Comparison of ENCODE assay signal across 13 cellular contexts in genomic region chr20:5780233-5781217, GRCh38. TPM values are rescaled to one million over a fixed set of nuclear protein-coding genes. Genes with fewer than 3 reads are reported as not detected.
A peak's percentile ranks its signal among the peaks of the same experiment; 100 is the strongest.
DNase-seq lines count a peak whose midpoint lies in the region; ATAC-seq and TF ChIP-seq lines count a peak whose summit lies in the region.
"Had no signal": no experiment of that assay in that cellular context is flagged by ENCODE, and none has a peak within 500 bp of the region (broad histone marks: within the 10 kb centered on the region; RNA-seq: fewer than 3 reads in every experiment).

No MANE protein-coding gene starts in this region.

- H3K4me1 ChIP-seq in CD4-positive, alpha-beta memory T cell (ENCODE audit: insufficient read depth, low read length): peaks cover 5% of the 10 kb centered on the region
- peaks cover 33% of the 10 kb centered on the region for H3K4me1 ChIP-seq in PC-9 (replicated peaks; ENCODE audit: insufficient read depth)
- H3K4me1 ChIP-seq: SJCRH30 had no signal

- H3K27ac ChIP-seq in CD4-positive, alpha-beta memory T cell (ENCODE audit: low read depth, low read length): no peak overlapping the region
- H3K27ac ChIP-seq in PC-9: no peak overlapping the region
- H3K27ac ChIP-seq: sigmoid colon, SJCRH30 had no signal

- H3K9me3 ChIP-seq in CD4-positive, alpha-beta memory T cell (ENCODE audit: control insufficient read depth in 1 of 2, low read length in 2 of 2): no peaks in the 10 kb centered on the region
- H3K9me3 ChIP-seq in PC-9 (ENCODE audit: insufficient read depth, low read depth): no peaks in the 10 kb centered on the region; the same call in 1 of the 2 replicates
- H3K9me3 ChIP-seq: sigmoid colon, SJCRH30 had no signal

- POLR2A ChIA-PET in CD4-positive, alpha-beta memory T cell (lab: Charles Lee; ENCODE audit: partially characterized antibody): no interaction called here
- POLR2A ChIA-PET in PC-9 (lab: Charles Lee; ENCODE audit: unreplicated experiment): no interaction called here
- POLR2A ChIA-PET in activated CD4-positive, alpha-beta T cell treated with anti-CD3 and anti-CD28 coated beads, Interleukin-2, amount 10 ng/mL, durations not matched to agents 7 days and 5 days (lab: Charles Lee): no interaction called here

- H3K4me3 Mint-ChIP-seq in CD4-positive, alpha-beta memory T cell: no peak overlapping the region
- H3K4me3 Mint-ChIP-seq in activated CD4-positive, alpha-beta T cell treated with anti-CD3 and anti-CD28 coated beads, Interleukin-2, amount 10 ng/mL, durations not matched to agents 7 days and 5 days: no peak overlapping the region

- no peak for TF ChIP-seq CTCF in PC-9 (conservative IDR thresholded peaks at IDR 0.05)

- no peak overlapping the region for H3K4me3 ChIP-seq in CD4-positive, alpha-beta memory T cell (ENCODE audit: low read length in 2 of 2)
- H3K4me3 ChIP-seq in PC-9: no peak overlapping the region
- H3K4me3 ChIP-seq: sigmoid colon, SJCRH30 had no signal

- H3K4me1 Mint-ChIP-seq in CD4-positive, alpha-beta memory T cell: peaks cover 6 to 10% (median 7%) of the 10 kb centered on the region in 4 donors
- H3K4me1 Mint-ChIP-seq in activated CD4-positive, alpha-beta T cell treated with anti-CD3 and anti-CD28 coated beads, Interleukin-2, amount 10 ng/mL, durations not matched to agents 7 days and 5 days: peaks cover 5% of the 10 kb centered on the region

- peaks cover 17% of the 10 kb centered on the region for H3K36me3 ChIP-seq in CD4-positive, alpha-beta memory T cell (ENCODE audit: insufficient read depth, low read length)
- no peaks in the 10 kb centered on the region for H3K36me3 ChIP-seq in PC-9 (ENCODE audit: low read depth)
- H3K36me3 ChIP-seq: SJCRH30 had no signal

- BruUV-seq in PC-9 (replicated peaks; lab: Mats Ljungman, UMichigan): no TSS peak

- no peak overlapping the region for H2AFZ ChIP-seq in PC-9

- no peak overlapping the region for H3K4me2 ChIP-seq in PC-9

- peak; percentile 53 for ATAC-seq in left colon

- H3K27ac Mint-ChIP-seq in CD4-positive, alpha-beta memory T cell: peak overlapping the region in 6 of 7 donors; percentile 25 to 82 (median 60)
- H3K27ac Mint-ChIP-seq in activated CD4-positive, alpha-beta T cell treated with anti-CD3 and anti-CD28 coated beads, Interleukin-2, amount 10 ng/mL, durations not matched to agents 7 days and 5 days: no peak overlapping the region

- H3K27me3 ChIP-seq in CD4-positive, alpha-beta memory T cell (ENCODE audit: insufficient read depth, low read length): no peaks in the 10 kb centered on the region
- no peaks in the 10 kb centered on the region for H3K27me3 ChIP-seq in PC-9 (ENCODE audit: insufficient read depth, low read depth)
- H3K27me3 ChIP-seq: sigmoid colon, SJCRH30 had no signal

- DNase-seq in CD4-positive, alpha-beta memory T cell: no peak
- DNase-seq in EL: peak; percentile 12
- DNase-seq in M059J (ENCODE audit: low read depth): peak; percentile 47
- DNase-seq in left colon: no peak
- DNase-seq in SHP77 (lab: John Stamatoyannopoulos, UW): no peak
- no peak for DNase-seq in PC-9
- no peak for DNase-seq in activated CD4-positive, alpha-beta T cell treated with anti-CD3 and anti-CD28 coated beads, Interleukin-2, amount 10 ng/mL, durations not matched to agents 7 days and 5 days
- DNase-seq: caudate nucleus, COR-L47, NCI-H1436, NCI-H526, sigmoid colon had no signal

- no peaks in the 10 kb centered on the region for H4K20me1 ChIP-seq in PC-9 (ENCODE audit: insufficient read depth)

- H3K9me3 Mint-ChIP-seq in CD4-positive, alpha-beta memory T cell: no peaks in the 10 kb centered on the region
- H3K9me3 Mint-ChIP-seq in activated CD4-positive, alpha-beta T cell treated with anti-CD3 and anti-CD28 coated beads, Interleukin-2, amount 10 ng/mL, durations not matched to agents 7 days and 5 days: no peaks in the 10 kb centered on the region

- CTCF ChIA-PET in CD4-positive, alpha-beta memory T cell (lab: Charles Lee; ENCODE audit: partially characterized antibody): interaction anchor here (0.6 to 1.5 kb wide), 4 partner anchors 8 to 255 kb away, joined by 3 to 5 read pairs (median 4); no protein-coding TSS in a partner anchor
- CTCF ChIA-PET in PC-9 (lab: Charles Lee): no interaction called here
- CTCF ChIA-PET in activated CD4-positive, alpha-beta T cell treated with anti-CD3 and anti-CD28 coated beads, Interleukin-2, amount 10 ng/mL, durations not matched to agents 7 days and 5 days (lab: Charles Lee): no interaction called here

- intact Hi-C loops in CD4-positive, alpha-beta memory T cell (cut with micrococcal nuclease): no loop called here
- intact Hi-C loops in left colon (cut with DNase I, micrococcal nuclease): loop anchor here in 1 of 2 donors (5.0 kb wide), 1 partner anchor 213 kb away; no protein-coding TSS in a partner anchor
- intact Hi-C loops in PC-9 (cut with micrococcal nuclease; ENCODE audit: unreplicated experiment): loop anchor here (10.0 kb wide), 1 partner anchor 174 kb away; the partner anchor contains the start of genes MCM8 and TRMT6

- peaks cover 7% of the 10 kb centered on the region; the same call in 1 of the 2 replicates for H3F3A ChIP-seq in PC-9 (ENCODE audit: insufficient read depth, low read depth)

- H3K27me3 Mint-ChIP-seq in CD4-positive, alpha-beta memory T cell: no peaks in the 10 kb centered on the region
- H3K27me3 Mint-ChIP-seq in activated CD4-positive, alpha-beta T cell treated with anti-CD3 and anti-CD28 coated beads, Interleukin-2, amount 10 ng/mL, durations not matched to agents 7 days and 5 days: no peaks in the 10 kb centered on the region

- H3K36me3 Mint-ChIP-seq in CD4-positive, alpha-beta memory T cell: peaks cover 23 to 36% of the 10 kb centered on the region in 2 donors
- peaks cover 19% of the 10 kb centered on the region for H3K36me3 Mint-ChIP-seq in activated CD4-positive, alpha-beta T cell treated with anti-CD3 and anti-CD28 coated beads, Interleukin-2, amount 10 ng/mL, durations not matched to agents 7 days and 5 days (ENCODE audit: low read depth)

- no peaks in the 10 kb centered on the region for H3K9me2 ChIP-seq in PC-9 (ENCODE audit: insufficient read depth)

- H3K79me2 ChIP-seq in PC-9 (ENCODE audit: low read depth): no peaks in the 10 kb centered on the region

RNA-seq across cellular contexts. Expression of gene SHLD1, which starts 30.3 kb away (rescaled TPM):
- total RNA-seq in CD4-positive, alpha-beta memory T cell: 10 to 100 TPM; 13.6 to 16.3 TPM
- polyA plus RNA-seq in CD4-positive, alpha-beta memory T cell: 10 to 100 TPM; 20.2 to 22.0 TPM
- total RNA-seq in M059J (2014; rRNA removed; shearing (Covaris generic)): 4.1 and 13.5 TPM in 2 replicates
- 10 to 100 TPM in 1 of 2 donors, 1 to 10 TPM in 1; 8.1 to 10.5 TPM for total RNA-seq in left colon
- 4.8 and 5.9 TPM in 2 replicates for total RNA-seq in PC-9 (2021)
- 10 to 100 TPM; 12.4 to 13.8 TPM for total RNA-seq in activated CD4-positive, alpha-beta T cell treated with anti-CD3 and anti-CD28 coated beads, Interleukin-2, amount 10 ng/mL, durations not matched to agents 7 days and 5 days

Comparison
In these comparisons a context has a peak if more than half of its experiments do, and no peak if none do; other contexts are left out.
1. DNase-seq: peak in EL (single experiment) and M059J (single experiment); none in CD4-positive, alpha-beta memory T cell (0 of 5), left colon (0 of 2), SHP77 (0 of 2), PC-9 (0 of 2) and activated CD4-positive, alpha-beta T cell treated with anti-CD3 and anti-CD28 coated beads, Interleukin-2, amount 10 ng/mL, durations not matched to agents 7 days and 5 days (single experiment).